9 cellular contexts compared by ENCODE assay signal in genomic region chr14:75978249-75978731, GRCh38. TPM values are rescaled to one million over a fixed set of nuclear protein-coding genes. Genes with fewer than 3 reads are reported as not detected.
DNase-seq lines count a peak whose midpoint lies in the region; TF ChIP-seq lines count a peak whose summit lies in the region.
"Had no signal": no experiment of that assay in that cellular context is flagged by ENCODE, and none has a peak within 500 bp of the region (broad histone marks: within the 10 kb centered on the region; RNA-seq: fewer than 3 reads in every experiment).

No MANE protein-coding gene starts in this region.

- CTCF ChIA-PET in activated naive CD4-positive, alpha-beta T cell treated with anti-CD3 and anti-CD28 coated beads, Interleukin-2, amount 10 ng/mL, durations not matched to agents 7 days and 5 days (lab: Charles Lee): interaction anchor here (0.7 to 8.5 kb wide), 11 partner anchors 10 to 402 kb away, joined by 3 to 131 read pairs (median 4); partner anchors contain the start of gene FLVCR2

- H3K79me2 ChIP-seq in OCI-LY1 (ENCODE audit: insufficient read depth, low read length) (no peaks in the 10 kb centered on the region), neural progenitor cell (ENCODE audit: low read depth) (no peaks in the 10 kb centered on the region)

- no peaks in the 10 kb centered on the region for H3K9me3 ChIP-seq in OCI-LY1 (ENCODE audit: low read length)
- no peaks in the 10 kb centered on the region for H3K9me3 ChIP-seq in endodermal cell (ENCODE audit: control insufficient read depth, low read length)
- no peaks in the 10 kb centered on the region for H3K9me3 ChIP-seq in neural progenitor cell (ENCODE audit: low read depth)

- H3K4me3 Mint-ChIP-seq in activated naive CD4-positive, alpha-beta T cell treated with anti-CD3 and anti-CD28 coated beads, Interleukin-2, amount 10 ng/mL, durations not matched to agents 7 days and 5 days: no peak overlapping the region
- H3K4me3 Mint-ChIP-seq in endodermal cell (no peak overlapping the region), neural progenitor cell (no peak overlapping the region)

- H3K4me2 ChIP-seq in OCI-LY1 (ENCODE audit: low read length) (peak overlapping the region; percentile 40), neural progenitor cell (no peak overlapping the region)

- H3K27me3 ChIP-seq in OCI-LY1 (ENCODE audit: insufficient read depth, low read length): no peaks in the 10 kb centered on the region
- H3K27me3 ChIP-seq in endodermal cell (ENCODE audit: control insufficient read depth, insufficient read depth, low read length, poor library complexity, severe bottlenecking): peaks cover 5% of the 10 kb centered on the region
- H3K27me3 ChIP-seq in neural progenitor cell: peaks cover 30% of the 10 kb centered on the region

- TF ChIP-seq CTCF in OCI-LY1 (IDR thresholded peaks at IDR 0.05; ENCODE audit: low read length) (no peak), endodermal cell (conservative IDR thresholded peaks at IDR 0.05) (no peak), neural progenitor cell (IDR thresholded peaks at IDR 0.05) (no peak)

- DNase-seq in activated naive CD4-positive, alpha-beta T cell treated with anti-CD3 and anti-CD28 coated beads, Interleukin-2, amount 10 ng/mL, durations not matched to agents 7 days and 5 days: peak; percentile 59
- DNase-seq in activated naive CD4-positive, alpha-beta T cell treated with anti-CD3 and anti-CD28 coated beads, Interleukin-2, amount 50 U/mL, for 16 hours: no peak
- DNase-seq in endodermal cell: peak; percentile 56
- peak in 1 of 49 donors; percentile 27 for DNase-seq in substantia nigra (lab: John Stamatoyannopoulos, UW)
- DNase-seq in NCI-H345 treated with DMSO at 0.1 percent for 48 hours (lab: John Stamatoyannopoulos, UW; ENCODE audit: unreplicated experiment): no peak
- no peak for DNase-seq in neural progenitor cell (ENCODE audit: low spot score)
- DNase-seq in NOMO-1 treated with dmso at 0.1 percent for 144 hours (lab: John Stamatoyannopoulos, UW; ENCODE audit: unreplicated experiment): no peak

- peaks cover 12% of the 10 kb centered on the region for H3K27me3 Mint-ChIP-seq in activated naive CD4-positive, alpha-beta T cell treated with anti-CD3 and anti-CD28 coated beads, Interleukin-2, amount 10 ng/mL, durations not matched to agents 7 days and 5 days
- H3K27me3 Mint-ChIP-seq in endodermal cell (ENCODE audit: insufficient read depth) (peaks cover 23% of the 10 kb centered on the region), neural progenitor cell (ENCODE audit: insufficient read depth, low read depth) (peaks cover 14% of the 10 kb centered on the region)

- no peaks in the 10 kb centered on the region for H3K9me3 Mint-ChIP-seq in activated naive CD4-positive, alpha-beta T cell treated with anti-CD3 and anti-CD28 coated beads, Interleukin-2, amount 10 ng/mL, durations not matched to agents 7 days and 5 days
- H3K9me3 Mint-ChIP-seq in endodermal cell: no peaks in the 10 kb centered on the region
- H3K9me3 Mint-ChIP-seq in neural progenitor cell: no peaks in the 10 kb centered on the region

- H3K36me3 Mint-ChIP-seq in activated naive CD4-positive, alpha-beta T cell treated with anti-CD3 and anti-CD28 coated beads, Interleukin-2, amount 10 ng/mL, durations not matched to agents 7 days and 5 days: no peaks in the 10 kb centered on the region
- H3K36me3 Mint-ChIP-seq in endodermal cell (ENCODE audit: low read depth): no peaks in the 10 kb centered on the region
- H3K36me3 Mint-ChIP-seq in neural progenitor cell: no peaks in the 10 kb centered on the region

- H3K27ac ChIP-seq in OCI-LY1 (ENCODE audit: low read depth, low read length, poor library complexity, severe bottlenecking) (no peak overlapping the region), endodermal cell (ENCODE audit: low read depth, low read length) (no peak overlapping the region), substantia nigra (ENCODE audit: low read depth, low read length, poor library complexity, severe bottlenecking) (peak overlapping the region; percentile 37), neural progenitor cell (no peak overlapping the region)
- H3K27ac ChIP-seq: parathyroid adenoma had no signal

- H3K36me3 ChIP-seq in OCI-LY1 (ENCODE audit: insufficient read depth, low read length) (no peaks in the 10 kb centered on the region), endodermal cell (ENCODE audit: control insufficient read depth, insufficient read depth, low read length) (no peaks in the 10 kb centered on the region), neural progenitor cell (no peaks in the 10 kb centered on the region)

- WGBS in endodermal cell (ENCODE audit: insufficient coverage in 1 of 2, insufficient read length in 1 of 2), 2 experiments: 89 to 92% methylated on average over 10 of the region's 10 CpGs

- peaks cover 34% of the 10 kb centered on the region for H3K4me1 Mint-ChIP-seq in activated naive CD4-positive, alpha-beta T cell treated with anti-CD3 and anti-CD28 coated beads, Interleukin-2, amount 10 ng/mL, durations not matched to agents 7 days and 5 days
- H3K4me1 Mint-ChIP-seq in endodermal cell (peaks cover 56% of the 10 kb centered on the region), neural progenitor cell (peaks cover 32% of the 10 kb centered on the region)

- no peak overlapping the region for H3K27ac Mint-ChIP-seq in activated naive CD4-positive, alpha-beta T cell treated with anti-CD3 and anti-CD28 coated beads, Interleukin-2, amount 10 ng/mL, durations not matched to agents 7 days and 5 days
- no peak overlapping the region for H3K27ac Mint-ChIP-seq in endodermal cell
- H3K27ac Mint-ChIP-seq in neural progenitor cell: no peak overlapping the region

- no peaks in the 10 kb centered on the region for H3K9me2 ChIP-seq in OCI-LY1 (ENCODE audit: low read depth, low read length)

- no peaks in the 10 kb centered on the region for H4K20me1 ChIP-seq in OCI-LY1 (ENCODE audit: insufficient read depth, low read length)
- H4K20me1 ChIP-seq in neural progenitor cell (ENCODE audit: low read depth): no peaks in the 10 kb centered on the region

- H2AFZ ChIP-seq in OCI-LY1 (ENCODE audit: low read length) (no peak overlapping the region), neural progenitor cell (replicated peaks) (no peak overlapping the region)
- H2AFZ ChIP-seq: parathyroid adenoma had no signal

- H3K4me1 ChIP-seq in OCI-LY1 (ENCODE audit: insufficient read depth, low read length, severe bottlenecking) (peaks cover 46% of the 10 kb centered on the region), endodermal cell (ENCODE audit: control insufficient read depth, insufficient read depth, low read length) (no peaks in the 10 kb centered on the region), neural progenitor cell (peaks cover 6% of the 10 kb centered on the region)

- H3K4me3 ChIP-seq in OCI-LY1 (ENCODE audit: low read depth, low read length, poor library complexity, severe bottlenecking) (no peak overlapping the region), endodermal cell (ENCODE audit: low read length) (no peak overlapping the region), neural progenitor cell (no peak overlapping the region)

- H3K9ac ChIP-seq in OCI-LY1 (ENCODE audit: low read length) (no peak overlapping the region), endodermal cell (ENCODE audit: extremely low read depth, low read length, poor library complexity, severe bottlenecking) (no peak overlapping the region), neural progenitor cell (no peak overlapping the region)
- H3K9ac ChIP-seq: parathyroid adenoma had no signal

- no peaks in the 10 kb centered on the region for H3F3A ChIP-seq in OCI-LY1 (ENCODE audit: insufficient read depth, low read length)
- peaks cover 11% of the 10 kb centered on the region for H3F3A ChIP-seq in neural progenitor cell (ENCODE audit: low read depth)

RNA-seq across cellular contexts. Expression of gene TGFB3, which starts 3.5 kb away (rescaled TPM):
- total RNA-seq in endodermal cell (1 to 10 TPM; 6.1 to 6.8 TPM), neural progenitor cell (ENCODE audit: low replicate concordance) (0.12 TPM in 1 of 2 replicates, not detected in the other)
- polyA plus RNA-seq in endodermal cell (2013, experiment 1 of 2): 2.5 TPM
- polyA plus RNA-seq in endodermal cell (2013, experiment 2 of 2): 3.6 TPM

RNA-seq across cellular contexts. Expression of gene IFT43, which starts 7.3 kb away (rescaled TPM):
- total RNA-seq in endodermal cell: 10 to 100 TPM; 46.3 to 49.6 TPM
- 44.4 TPM for polyA plus RNA-seq in endodermal cell (2013, experiment 1 of 2)
- polyA plus RNA-seq in endodermal cell (2013, experiment 2 of 2): 41.4 TPM
- 34.9 and 36.8 TPM in 2 replicates for total RNA-seq in neural progenitor cell (ENCODE audit: low replicate concordance)

Comparison
In these comparisons a context has a peak if more than half of its experiments do, and no peak if none do; other contexts are left out.
1. DNase-seq: peak in activated naive CD4-positive, alpha-beta T cell treated with anti-CD3 and anti-CD28 coated beads, Interleukin-2, amount 10 ng/mL, durations not matched to agents 7 days and 5 days (single experiment) and endodermal cell (single experiment); none in activated naive CD4-positive, alpha-beta T cell treated with anti-CD3 and anti-CD28 coated beads, Interleukin-2, amount 50 U/mL, for 16 hours (single experiment), NCI-H345 treated with DMSO at 0.1 percent for 48 hours (single experiment), neural progenitor cell (single experiment) and NOMO-1 treated with dmso at 0.1 percent for 144 hours (single experiment).